37 cellular contexts compared by ENCODE assay signal in genomic region chr1:207510444-207510843, GRCh38. TPM values are rescaled to one million over a fixed set of nuclear protein-coding genes. Genes with fewer than 3 reads are reported as not detected.
"Had no signal": no experiment of that assay in that cellular context is flagged by ENCODE, and none has a peak within 500 bp of the region (broad histone marks: within the 10 kb centered on the region; RNA-seq: fewer than 3 reads in every experiment).

No MANE protein-coding gene starts in this region.

- H3K27ac Mint-ChIP-seq: activated B cell treated with CpG ODN at 0.5 μM for 24 hours; activated CD8-positive, alpha-beta T cell treated with anti-CD3 and anti-CD28 coated beads for 36 hours; activated naive CD4-positive, alpha-beta T cell treated with anti-CD3 and anti-CD28 coated beads, Interleukin-2, amount 10 ng/mL, durations not matched to agents 7 days and 5 days; activated naive CD4-positive, alpha-beta T cell treated with anti-CD3 and anti-CD28 coated beads, Interleukin-2, amount 50 U/mL, for 72 hours; activated naive CD8-positive, alpha-beta T cell treated with anti-CD3 and anti-CD28 coated beads, Interleukin-2, amount 10 ng/mL, durations not matched to agents 7 days and 5 days; effector memory CD8-positive, alpha-beta T cell; T-cell; T-helper 1 cell treated with Interleukin-12 subunit alpha and Interleukin-12 subunit beta and Interleukin-4 antibody, amounts not matched to agents 30 μg/mL and 1 μg/mL, for 36 hours; T-helper 2 cell treated with Interferon-gamma antibody and Interleukin-4, amounts not matched to agents 5 μg/mL and 100 μg/mL, for 36 hours had no signal

- H3K36me3 ChIP-seq: esophagus squamous epithelium, gastroesophageal sphincter, WERI-Rb-1 had no signal

- DNase-seq: activated B cell treated with CpG ODN at 0.5 μM for 24 hours; activated CD4-positive, alpha-beta T cell treated with anti-CD3 and anti-CD28 coated beads for 48 hours; activated CD4-positive, alpha-beta T cell treated with anti-CD3 and anti-CD28 coated beads, Interleukin-2, amount 50 U/mL, for 1 hour; activated CD4-positive, alpha-beta T cell treated with anti-CD3 and anti-CD28 coated beads, Interleukin-2, amount 50 U/mL, for 48 hours; activated CD8-positive, alpha-beta memory T cell treated with anti-CD3 and anti-CD28 coated beads for 24 hours; activated CD8-positive, alpha-beta T cell treated with anti-CD3 and anti-CD28 coated beads for 36 hours; activated gamma-delta T cell; activated naive CD4-positive, alpha-beta T cell; activated naive CD4-positive, alpha-beta T cell treated with anti-CD3 and anti-CD28 coated beads, Interleukin-2, amount 10 ng/mL, durations not matched to agents 7 days and 5 days; activated naive CD8-positive, alpha-beta T cell treated with anti-CD3 and anti-CD28 coated beads, Interleukin-2, amount 10 ng/mL, durations not matched to agents 7 days and 5 days; activated T-cell treated with anti-CD3 and anti-CD28 coated beads, Interleukin-2, amount 50 U/mL, for 48 hours; amniotic stem cell; anterior cingulate cortex; body of pancreas; caudate nucleus; cortex of kidney; dermis blood vessel endothelial cell; effector CD4-positive, alpha-beta T cell; effector memory CD8-positive, alpha-beta T cell; esophagus squamous epithelium; foreskin melanocyte; heart right ventricle; T-cell; T1000; WERI-Rb-1 had no signal

- FAIRE-seq: colon, endothelial cell of umbilical vein had no signal

- H3K4me1 ChIP-seq: body of pancreas, esophagus squamous epithelium, gastroesophageal sphincter, heart right ventricle had no signal

- H3K36me3 Mint-ChIP-seq: activated naive CD4-positive, alpha-beta T cell treated with anti-CD3 and anti-CD28 coated beads, Interleukin-2, amount 10 ng/mL, durations not matched to agents 7 days and 5 days; activated naive CD4-positive, alpha-beta T cell treated with anti-CD3 and anti-CD28 coated beads, Interleukin-2, amount 50 U/mL, for 72 hours; activated naive CD8-positive, alpha-beta T cell treated with anti-CD3 and anti-CD28 coated beads, Interleukin-2, amount 10 ng/mL, durations not matched to agents 7 days and 5 days had no signal

- H3K4me1 Mint-ChIP-seq: activated B cell treated with CpG ODN at 0.5 μM for 24 hours; activated naive CD4-positive, alpha-beta T cell treated with anti-CD3 and anti-CD28 coated beads, Interleukin-2, amount 10 ng/mL, durations not matched to agents 7 days and 5 days; activated naive CD8-positive, alpha-beta T cell treated with anti-CD3 and anti-CD28 coated beads, Interleukin-2, amount 10 ng/mL, durations not matched to agents 7 days and 5 days had no signal

- H3K27me3 ChIP-seq: body of pancreas had no signal

- H3K4me3 ChIP-seq: body of pancreas, esophagus squamous epithelium, gastroesophageal sphincter, heart right ventricle had no signal

- H3K4me3 Mint-ChIP-seq: activated B cell treated with CpG ODN at 0.5 μM for 24 hours; activated CD8-positive, alpha-beta T cell treated with anti-CD3 and anti-CD28 coated beads for 36 hours; activated naive CD4-positive, alpha-beta T cell treated with anti-CD3 and anti-CD28 coated beads, Interleukin-2, amount 10 ng/mL, durations not matched to agents 7 days and 5 days; activated naive CD8-positive, alpha-beta T cell treated with anti-CD3 and anti-CD28 coated beads, Interleukin-2, amount 10 ng/mL, durations not matched to agents 7 days and 5 days; effector memory CD8-positive, alpha-beta T cell; T-cell; T-helper 1 cell treated with Interleukin-12 subunit alpha and Interleukin-12 subunit beta and Interleukin-4 antibody, amounts not matched to agents 30 μg/mL and 1 μg/mL, for 36 hours; T-helper 2 cell treated with Interferon-gamma antibody and Interleukin-4, amounts not matched to agents 5 μg/mL and 100 μg/mL, for 36 hours had no signal

- H3K27ac ChIP-seq: body of pancreas, epithelial cell of prostate, esophagus squamous epithelium, gastroesophageal sphincter, heart right ventricle, WERI-Rb-1 had no signal

- ATAC-seq: activated CD4-positive, CD25-positive, alpha-beta regulatory T cell treated with anti-CD3 and anti-CD28 coated beads, Interleukin-2, amount 50 U/mL, for 24 hours; activated CD8-positive, alpha-beta T cell treated with anti-CD3 and anti-CD28 coated beads for 36 hours; activated naive CD4-positive, alpha-beta T cell treated with anti-CD3 and anti-CD28 coated beads, Interleukin-2, amount 50 U/mL, for 72 hours; body of pancreas; effector memory CD8-positive, alpha-beta T cell; gastroesophageal sphincter; heart right ventricle; T-cell had no signal

- H3K9me3 Mint-ChIP-seq: activated B cell treated with CpG ODN at 0.5 μM for 24 hours; activated CD8-positive, alpha-beta T cell treated with anti-CD3 and anti-CD28 coated beads for 36 hours; activated naive CD4-positive, alpha-beta T cell treated with anti-CD3 and anti-CD28 coated beads, Interleukin-2, amount 10 ng/mL, durations not matched to agents 7 days and 5 days; activated naive CD4-positive, alpha-beta T cell treated with anti-CD3 and anti-CD28 coated beads, Interleukin-2, amount 50 U/mL, for 72 hours; activated naive CD8-positive, alpha-beta T cell treated with anti-CD3 and anti-CD28 coated beads, Interleukin-2, amount 10 ng/mL, durations not matched to agents 7 days and 5 days; effector memory CD8-positive, alpha-beta T cell; T-cell; T-helper 1 cell treated with Interleukin-12 subunit alpha and Interleukin-12 subunit beta and Interleukin-4 antibody, amounts not matched to agents 30 μg/mL and 1 μg/mL, for 36 hours; T-helper 2 cell treated with Interferon-gamma antibody and Interleukin-4, amounts not matched to agents 5 μg/mL and 100 μg/mL, for 36 hours had no signal

- H3K9me3 ChIP-seq: body of pancreas, esophagus squamous epithelium, gastroesophageal sphincter, heart right ventricle had no signal

- H3K27me3 Mint-ChIP-seq: activated B cell treated with CpG ODN at 0.5 μM for 24 hours; activated CD8-positive, alpha-beta T cell treated with anti-CD3 and anti-CD28 coated beads for 36 hours had no signal

RNA-seq across cellular contexts. Expression of gene CR1, which starts 14.5 kb away (rescaled TPM):
- total RNA-seq: chondrocyte, dermis blood vessel endothelial cell, endothelial cell of umbilical vein, fibroblast of lung, fibroblast of villous mesenchyme, glomerular endothelial cell had no signal
- polyA plus RNA-seq: endothelial cell of umbilical vein, fibroblast of lung had no signal

RNA-seq across cellular contexts. Expression of gene CR2, which starts 56.3 kb away (rescaled TPM):
- total RNA-seq: body of pancreas, chondrocyte, dermis blood vessel endothelial cell, endothelial cell of umbilical vein, esophagus squamous epithelium, fibroblast of lung, fibroblast of villous mesenchyme, glomerular endothelial cell had no signal
- polyA plus RNA-seq: endothelial cell of umbilical vein, fibroblast of lung had no signal
